ENCODE assay signal across 8 cellular contexts in genomic region chr10:86970152-86970886, GRCh38. TPM values are rescaled to one million over a fixed set of nuclear protein-coding genes. Genes with fewer than 3 reads are reported as not detected.
DNase-seq lines count a peak whose midpoint lies in the region; ATAC-seq and TF ChIP-seq lines count a peak whose summit lies in the region.

No MANE protein-coding gene starts in this region.

- peak overlapping the region; percentile 86 for H3K27ac ChIP-seq in ACC112 (ENCODE audit: low read depth, low read length)
- H3K27ac ChIP-seq in psoas muscle = peak overlapping the region; percentile 92

- H3K27me3 ChIP-seq in ACC112 (ENCODE audit: insufficient read depth, low read length) = no peaks in the 10 kb centered on the region
- no peaks in the 10 kb centered on the region for H3K27me3 ChIP-seq in psoas muscle (ENCODE audit: insufficient read depth in 3 of 3, low read length in 2 of 3)

- H3K36me3 ChIP-seq in ACC112 (ENCODE audit: insufficient read depth, low read length) (no peaks in the 10 kb centered on the region), psoas muscle (ENCODE audit: insufficient read depth in 1 of 2, low read depth in 1 of 2) (no peaks in the 10 kb centered on the region)

- peak overlapping the region; percentile 77 for H3K4me3 Mint-ChIP-seq in activated naive CD8-positive, alpha-beta T cell treated with anti-CD3 and anti-CD28 coated beads for 36 hours

- H3K27me3 Mint-ChIP-seq in activated naive CD8-positive, alpha-beta T cell treated with anti-CD3 and anti-CD28 coated beads for 36 hours = peaks cover 4% of the 10 kb centered on the region

- peak overlapping the region; percentile 86 for H3K4me3 ChIP-seq in ACC112 (ENCODE audit: low read depth, low read length)
- peak overlapping the region; percentile 71 for H3K4me3 ChIP-seq in psoas muscle

- H3K79me2 ChIP-seq in ACC112 (ENCODE audit: control insufficient read depth, insufficient read depth, low read length, unreplicated experiment) = no peaks in the 10 kb centered on the region

- no peaks in the 10 kb centered on the region for H3K9me3 Mint-ChIP-seq in activated naive CD8-positive, alpha-beta T cell treated with anti-CD3 and anti-CD28 coated beads for 36 hours

- peak; percentile 49 to 66 for ATAC-seq in left cardiac atrium
- ATAC-seq in psoas muscle = peak; percentile 13 to 45 (median 34)
- ATAC-seq in GM21576 (IDR thresholded peaks at IDR 0.05; ENCODE audit: unreplicated experiment) = no peak
- no peak for ATAC-seq in GM21360 (IDR thresholded peaks at IDR 0.05; ENCODE audit: unreplicated experiment)
- no peak for ATAC-seq in GM21526 (IDR thresholded peaks at IDR 0.05; ENCODE audit: low FRiP score, unreplicated experiment)

- no peaks in the 10 kb centered on the region for H3K9me3 ChIP-seq in psoas muscle

- 24 to 28% (median 27%) methylated on average over 24 to 27 of the region's 27 CpGs for WGBS in psoas muscle, 3 donors

- peaks cover 47% of the 10 kb centered on the region for H3K4me1 ChIP-seq in ACC112 (ENCODE audit: control insufficient read depth, insufficient read depth, low read length, unreplicated experiment)
- H3K4me1 ChIP-seq in psoas muscle = peaks cover 39% of the 10 kb centered on the region

- H3K27ac Mint-ChIP-seq in activated naive CD8-positive, alpha-beta T cell treated with anti-CD3 and anti-CD28 coated beads for 36 hours = peak overlapping the region; percentile 80

- H3K36me3 Mint-ChIP-seq in activated naive CD8-positive, alpha-beta T cell treated with anti-CD3 and anti-CD28 coated beads for 36 hours = no peaks in the 10 kb centered on the region

- peak overlapping the region; percentile 61 for H2AFZ ChIP-seq in ACC112 (ENCODE audit: low read length, unreplicated experiment)

- TF ChIP-seq CTCF in psoas muscle (IDR thresholded peaks at IDR 0.05) = no peak

- peaks cover 37% of the 10 kb centered on the region for H3K4me1 Mint-ChIP-seq in activated naive CD8-positive, alpha-beta T cell treated with anti-CD3 and anti-CD28 coated beads for 36 hours

- peak; percentile 45 for DNase-seq in HCEC 1CT
- no peak for DNase-seq in activated naive CD8-positive, alpha-beta T cell treated with anti-CD3 and anti-CD28 coated beads for 36 hours
- DNase-seq in left cardiac atrium = peak; percentile 89
- peak; percentile 85 to 93 for DNase-seq in psoas muscle

- intact Hi-C loops in left cardiac atrium (cut with DNase I) = no loop called here
- intact Hi-C loops in psoas muscle (cut with DNase I) = loop anchor here (10.0 kb wide), 1 partner anchor 124 kb away; the partner anchor contains the start of genes GLUD1 (in 2 of the 2) and SHLD2 (in 2 of the 2)

RNA-seq across cellular contexts. Expression of gene ADIRF, which starts 2.0 kb away (rescaled TPM):
- not detected for total RNA-seq in activated naive CD8-positive, alpha-beta T cell treated with anti-CD3 and anti-CD28 coated beads for 36 hours
- total RNA-seq in left cardiac atrium (100 to 1,000 TPM; 143 to 269 TPM), psoas muscle (10 to 100 TPM; 19.1 to 37.8 (median 26.7) TPM)
- 10 to 100 TPM; 34.9 to 69.5 (median 42.5) TPM for polyA plus RNA-seq in psoas muscle

RNA-seq across cellular contexts. Expression of gene SNCG, which starts 11.9 kb away (rescaled TPM):
- total RNA-seq in activated naive CD8-positive, alpha-beta T cell treated with anti-CD3 and anti-CD28 coated beads for 36 hours = not detected
- total RNA-seq in left cardiac atrium = 10 to 100 TPM; 27.8 to 51.0 TPM
- total RNA-seq in psoas muscle = 10 to 100 TPM in 1 of 4 donors, 1 to 10 TPM in 3; 5.8 to 11.9 (median 9.0) TPM
- 10 to 100 TPM; 11.0 to 21.3 (median 14.8) TPM for polyA plus RNA-seq in psoas muscle

RNA-seq across cellular contexts. Expression of gene MMRN2, which starts 12.9 kb away (rescaled TPM):
- total RNA-seq in activated naive CD8-positive, alpha-beta T cell treated with anti-CD3 and anti-CD28 coated beads for 36 hours = not detected
- total RNA-seq in left cardiac atrium (10 to 100 TPM; 38.6 to 62.1 TPM), psoas muscle (10 to 100 TPM; 16.4 to 29.0 (median 21.3) TPM)
- 10 to 100 TPM; 12.0 to 15.4 (median 15.2) TPM for polyA plus RNA-seq in psoas muscle

RNA-seq across cellular contexts. Expression of gene FAM25A, which starts 49.8 kb away (rescaled TPM):
- not detected for total RNA-seq in activated naive CD8-positive, alpha-beta T cell treated with anti-CD3 and anti-CD28 coated beads for 36 hours
- total RNA-seq in left cardiac atrium = not detected
- total RNA-seq in psoas muscle = not detected
- polyA plus RNA-seq in psoas muscle = under 1 TPM in 1 of 3 donors, not detected in 2; 0.82 TPM

Comparison
In these comparisons a context has a peak if more than half of its experiments do, and no peak if none do; other contexts are left out.
1. ATAC-seq: peak in left cardiac atrium (2 of 2) and psoas muscle (4 of 4); none in GM21576 (single experiment), GM21360 (single experiment) and GM21526 (single experiment).
2. RNA of gene ADIRF, which starts 2.0 kb away (total RNA-seq): 143 to 269 TPM in left cardiac atrium and 19.1 to 37.8 TPM in psoas muscle; not detected in activated naive CD8-positive, alpha-beta T cell treated with anti-CD3 and anti-CD28 coated beads for 36 hours; every median in the first group is over 10 times any median in the second.
3. RNA of gene SNCG, which starts 11.9 kb away (total RNA-seq): 27.8 to 51.0 TPM in left cardiac atrium and 5.8 to 11.9 TPM in psoas muscle; not detected in activated naive CD8-positive, alpha-beta T cell treated with anti-CD3 and anti-CD28 coated beads for 36 hours; every median in the first group is over 4 times any median in the second.
4. RNA of gene MMRN2, which starts 12.9 kb away (total RNA-seq): 38.6 to 62.1 TPM in left cardiac atrium and 16.4 to 29.0 TPM in psoas muscle; not detected in activated naive CD8-positive, alpha-beta T cell treated with anti-CD3 and anti-CD28 coated beads for 36 hours; every median in the first group is over 10 times any median in the second.
5. intact Hi-C loops: an anchor here in psoas muscle (10.0 kb wide); none called in left cardiac atrium.